ENCODE assay signal across 11 cellular contexts in genomic region chr13:40377783-40378182, GRCh38.
DNase-seq lines count a peak whose midpoint lies in the region; ATAC-seq, FAIRE-seq and TF ChIP-seq lines count a peak whose summit lies in the region.
"Had no signal": no experiment of that assay in that cellular context is flagged by ENCODE, and none has a peak within 500 bp of the region (broad histone marks: within the 10 kb centered on the region; RNA-seq: fewer than 3 reads in every experiment).

No MANE protein-coding gene starts in this region.

- no peak overlapping the region for H3K4me3 ChIP-seq in kidney epithelial cell (ENCODE audit: low read depth, low read length)
- H3K4me3 ChIP-seq: A549, cardiac muscle cell had no signal

- POLR2A ChIA-PET in activated CD4-positive, alpha-beta T cell treated with anti-CD3 and anti-CD28 coated beads for 36 hours (lab: Charles Lee): interaction anchor here (0.5 kb wide), 1 partner anchor 126 kb away, joined by 4 read pairs; no protein-coding TSS in a partner anchor

- peak; percentile 79 for ATAC-seq in activated CD4-positive, alpha-beta T cell treated with anti-CD3 and anti-CD28 coated beads for 36 hours
- ATAC-seq in activated T-cell treated with anti-CD3 and anti-CD28 coated beads, Interleukin-2, amount 50 U/mL, for 4 hours: peak; percentile 84 to 87
- ATAC-seq: A549 had no signal

- no peak overlapping the region for H3K27ac Mint-ChIP-seq in activated CD4-positive, alpha-beta T cell treated with anti-CD3 and anti-CD28 coated beads for 36 hours

- no peaks in the 10 kb centered on the region for H3K27me3 ChIP-seq in kidney epithelial cell (ENCODE audit: control insufficient read depth, insufficient read depth, low read length)
- H3K27me3 ChIP-seq: cardiac muscle cell had no signal

- no peak overlapping the region for H3K4me3 Mint-ChIP-seq in activated CD4-positive, alpha-beta T cell treated with anti-CD3 and anti-CD28 coated beads for 36 hours
- no peak overlapping the region for H3K4me3 Mint-ChIP-seq in activated T-cell treated with anti-CD3 and anti-CD28 coated beads, Interleukin-2, amount 50 U/mL, for 4 hours

- no peaks in the 10 kb centered on the region for H3K36me3 ChIP-seq in kidney epithelial cell (ENCODE audit: control insufficient read depth, insufficient read depth, low read length)
- H3K36me3 ChIP-seq: cardiac muscle cell had no signal

- no peaks in the 10 kb centered on the region for H3K27me3 Mint-ChIP-seq in activated CD4-positive, alpha-beta T cell treated with anti-CD3 and anti-CD28 coated beads for 36 hours
- no peaks in the 10 kb centered on the region for H3K27me3 Mint-ChIP-seq in activated T-cell treated with anti-CD3 and anti-CD28 coated beads, Interleukin-2, amount 50 U/mL, for 4 hours (ENCODE audit: low read depth)

- intact Hi-C loops in activated CD4-positive, alpha-beta T cell treated with anti-CD3 and anti-CD28 coated beads for 36 hours (cut with DNase I, micrococcal nuclease): no loop called here

- no peak for FAIRE-seq in frontal cortex (lab: Jason Lieb, UNC)
- FAIRE-seq: A549 had no signal

- H3K36me3 Mint-ChIP-seq in activated CD4-positive, alpha-beta T cell treated with anti-CD3 and anti-CD28 coated beads for 36 hours (ENCODE audit: low read depth): peaks cover 6% of the 10 kb centered on the region
- H3K36me3 Mint-ChIP-seq in activated T-cell treated with anti-CD3 and anti-CD28 coated beads, Interleukin-2, amount 50 U/mL, for 4 hours (ENCODE audit: insufficient read depth): no peaks in the 10 kb centered on the region

- peaks cover 7% of the 10 kb centered on the region for H3K9me3 Mint-ChIP-seq in activated CD4-positive, alpha-beta T cell treated with anti-CD3 and anti-CD28 coated beads for 36 hours (ENCODE audit: low read depth)
- H3K9me3 Mint-ChIP-seq in activated T-cell treated with anti-CD3 and anti-CD28 coated beads, Interleukin-2, amount 50 U/mL, for 4 hours: peaks cover 9% of the 10 kb centered on the region

- peak; percentile 72 for DNase-seq in activated CD4-positive, alpha-beta T cell treated with anti-CD3 and anti-CD28 coated beads for 36 hours
- DNase-seq in activated CD4-positive, alpha-beta T cell treated with anti-CD3 and anti-CD28 coated beads for 1 hour: no peak
- DNase-seq in activated T-cell treated with anti-CD3 and anti-CD28 coated beads, Interleukin-2, amount 50 U/mL, for 4 hours: peak; percentile 33
- DNase-seq in kidney epithelial cell (ENCODE audit: low read depth) (peak; percentile 26), frontal cortex (ENCODE audit: low spot score in 2 of 2) (no peak), mesenteric fat pad (ENCODE audit: low spot score) (no peak), GDM1 (lab: John Stamatoyannopoulos, UW) (no peak)
- peak; percentile 67 for DNase-seq in stimulated activated CD8-positive, alpha-beta memory T cell treated with anti-CD3 and anti-CD28 coated beads, Interleukin-4, amount 100 ng/mL, for 48 hours
- DNase-seq: Karpas-422 had no signal

- H3K4me1 Mint-ChIP-seq in activated CD4-positive, alpha-beta T cell treated with anti-CD3 and anti-CD28 coated beads for 36 hours: peaks cover 36% of the 10 kb centered on the region
- H3K4me1 Mint-ChIP-seq in activated T-cell treated with anti-CD3 and anti-CD28 coated beads, Interleukin-2, amount 50 U/mL, for 4 hours (ENCODE audit: low read depth): peaks cover 29% of the 10 kb centered on the region

- TF ChIP-seq CTCF in kidney epithelial cell (IDR thresholded peaks at IDR 0.05; ENCODE audit: insufficient read depth, low read length, poor library complexity, severe bottlenecking): no peak

- CTCF ChIA-PET in activated CD4-positive, alpha-beta T cell treated with anti-CD3 and anti-CD28 coated beads for 36 hours (lab: Charles Lee): interaction anchor here (1.6 kb wide), 1 partner anchor 308 kb away, joined by 3 read pairs; no protein-coding TSS in a partner anchor

Comparison
In these comparisons a context has a peak if more than half of its experiments do, and no peak if none do; other contexts are left out.
1. DNase-seq: peak in activated CD4-positive, alpha-beta T cell treated with anti-CD3 and anti-CD28 coated beads for 36 hours (single experiment), activated T-cell treated with anti-CD3 and anti-CD28 coated beads, Interleukin-2, amount 50 U/mL, for 4 hours (single experiment), kidney epithelial cell (single experiment) and stimulated activated CD8-positive, alpha-beta memory T cell treated with anti-CD3 and anti-CD28 coated beads, Interleukin-4, amount 100 ng/mL, for 48 hours (single experiment); none in activated CD4-positive, alpha-beta T cell treated with anti-CD3 and anti-CD28 coated beads for 1 hour (single experiment), frontal cortex (0 of 2), mesenteric fat pad (single experiment) and GDM1 (single experiment).